ENCODE assay signal across 7 cellular contexts in genomic region chr16:67665598-67665997, GRCh38. TPM values are rescaled to one million over a fixed set of nuclear protein-coding genes. Genes with fewer than 3 reads are reported as not detected.
DNase-seq lines count a peak whose midpoint lies in the region; ATAC-seq and TF ChIP-seq lines count a peak whose summit lies in the region.
"Had no signal": no experiment of that assay in that cellular context is flagged by ENCODE, and none has a peak within 500 bp of the region (broad histone marks: within the 10 kb centered on the region; RNA-seq: fewer than 3 reads in every experiment).

No MANE protein-coding gene starts in this region.

- H3K27ac ChIP-seq in RWPE1 = peak overlapping the region; percentile 80

- H3K4me3 ChIP-seq in AG10803 (ENCODE audit: low read length) = peak overlapping the region; percentile 64

- TF ChIP-seq CTCF in AG10803 (conservative IDR thresholded peaks at IDR 0.05; ENCODE audit: low read length) (no peak), RWPE1 (conservative IDR thresholded peaks at IDR 0.05; ENCODE audit: low read depth) (no peak)

- no peak for DNase-seq in AG10803 (ENCODE audit: low read depth)
- no peak for DNase-seq in RWPE1 (ENCODE audit: low spot score)
- DNase-seq in immature natural killer cell = no peak
- DNase-seq in ureter (ENCODE audit: low spot score) = no peak
- no peak for DNase-seq in activated CD4-positive, alpha-beta T cell treated with anti-CD3 and anti-CD28 coated beads for 48 hours
- DNase-seq: NCI-H187 had no signal

- H3K4me3 Mint-ChIP-seq in immature natural killer cell = peak overlapping the region; percentile 44 to 68 (median 63)

- no peak for ATAC-seq in HG02852 (IDR thresholded peaks at IDR 0.05; ENCODE audit: unreplicated experiment)

- POLR2A ChIA-PET in RWPE1 (lab: Yijun Ruan, JAX; ENCODE audit: low non-redundant PET) = no interaction called here

- peaks cover 3 to 6% (median 3%) of the 10 kb centered on the region in 3 donors for H3K27me3 Mint-ChIP-seq in immature natural killer cell (ENCODE audit: low read depth in 3 of 3)

- peak overlapping the region in 4 of 6 donors; percentile 21 to 71 (median 46) for H3K27ac Mint-ChIP-seq in immature natural killer cell

- H3K36me3 Mint-ChIP-seq in immature natural killer cell = peaks cover 0 to 3% (median 0%) of the 10 kb centered on the region in 3 donors

- peaks cover 10 to 16% of the 10 kb centered on the region in 2 donors for H3K4me1 Mint-ChIP-seq in immature natural killer cell

- CTCF ChIA-PET in RWPE1 (lab: Yijun Ruan, JAX) = interaction anchor here (0.5 to 1.2 kb wide), 2 partner anchors 151 to 268 kb away, joined by 3 read pairs; no protein-coding TSS in a partner anchor

- no peaks in the 10 kb centered on the region for H3K9me3 Mint-ChIP-seq in immature natural killer cell

RNA-seq across cellular contexts. Expression of gene ENKD1, which starts 1.0 kb away (rescaled TPM):
- 1 to 10 TPM in 1 of 3 donors, under 1 TPM in 2; 0.43 to 1.9 (median 0.48) TPM for polyA plus RNA-seq in immature natural killer cell
- total RNA-seq in ureter = 18.0 TPM

RNA-seq across cellular contexts. Expression of gene C16orf86, which starts 1.0 kb away (rescaled TPM):
- polyA plus RNA-seq in immature natural killer cell = 1 to 10 TPM; 2.7 to 6.2 (median 4.2) TPM
- 2.7 TPM for total RNA-seq in ureter

RNA-seq across cellular contexts. Expression of gene PARD6A, which starts 4.8 kb away (rescaled TPM):
- 10 to 100 TPM; 10.2 to 17.9 (median 10.3) TPM for polyA plus RNA-seq in immature natural killer cell
- total RNA-seq in ureter = 1.6 TPM

RNA-seq across cellular contexts. Expression of gene ACD, which starts 5.5 kb away (rescaled TPM):
- 10 to 100 TPM; 31.0 to 51.2 (median 39.2) TPM for polyA plus RNA-seq in immature natural killer cell
- 14.3 TPM for total RNA-seq in ureter

RNA-seq across cellular contexts. Expression of gene CARMIL2, which starts 20.7 kb away (rescaled TPM):
- polyA plus RNA-seq in immature natural killer cell = 1 to 10 TPM; 1.4 to 4.1 (median 3.4) TPM
- 5.7 TPM for total RNA-seq in ureter
